In the genomic region with DNA sequence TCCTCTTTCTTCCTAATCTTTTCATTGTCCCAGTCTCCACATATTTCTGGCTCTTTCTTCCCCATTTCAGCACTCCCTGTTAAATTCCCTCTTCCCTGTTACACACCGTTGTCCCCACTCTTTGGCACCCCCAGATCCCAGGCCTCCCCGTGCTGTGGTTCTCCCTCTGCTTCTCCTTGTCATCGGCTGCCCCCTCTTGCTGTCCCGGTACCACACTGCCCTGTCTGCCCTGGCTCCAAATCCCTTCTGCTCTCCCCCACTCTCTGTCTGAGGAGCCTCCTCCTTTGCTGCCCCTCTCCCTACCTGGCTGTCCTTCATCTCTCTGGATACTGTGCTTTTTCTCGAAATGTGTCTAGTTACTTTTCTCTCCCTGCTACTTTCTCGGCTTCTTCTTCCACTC, we compare ENCODE assay signal across 1 cellular context.
TF ChIP-seq lines count a peak whose summit lies in the region.

No MANE protein-coding gene starts in this region.

TF ChIP-seq in GM23338, 12 proteins besides CTCF, POLR2A, EP300 and RAD21 (continued from another document):
- TF ChIP-seq, protein P1, sequence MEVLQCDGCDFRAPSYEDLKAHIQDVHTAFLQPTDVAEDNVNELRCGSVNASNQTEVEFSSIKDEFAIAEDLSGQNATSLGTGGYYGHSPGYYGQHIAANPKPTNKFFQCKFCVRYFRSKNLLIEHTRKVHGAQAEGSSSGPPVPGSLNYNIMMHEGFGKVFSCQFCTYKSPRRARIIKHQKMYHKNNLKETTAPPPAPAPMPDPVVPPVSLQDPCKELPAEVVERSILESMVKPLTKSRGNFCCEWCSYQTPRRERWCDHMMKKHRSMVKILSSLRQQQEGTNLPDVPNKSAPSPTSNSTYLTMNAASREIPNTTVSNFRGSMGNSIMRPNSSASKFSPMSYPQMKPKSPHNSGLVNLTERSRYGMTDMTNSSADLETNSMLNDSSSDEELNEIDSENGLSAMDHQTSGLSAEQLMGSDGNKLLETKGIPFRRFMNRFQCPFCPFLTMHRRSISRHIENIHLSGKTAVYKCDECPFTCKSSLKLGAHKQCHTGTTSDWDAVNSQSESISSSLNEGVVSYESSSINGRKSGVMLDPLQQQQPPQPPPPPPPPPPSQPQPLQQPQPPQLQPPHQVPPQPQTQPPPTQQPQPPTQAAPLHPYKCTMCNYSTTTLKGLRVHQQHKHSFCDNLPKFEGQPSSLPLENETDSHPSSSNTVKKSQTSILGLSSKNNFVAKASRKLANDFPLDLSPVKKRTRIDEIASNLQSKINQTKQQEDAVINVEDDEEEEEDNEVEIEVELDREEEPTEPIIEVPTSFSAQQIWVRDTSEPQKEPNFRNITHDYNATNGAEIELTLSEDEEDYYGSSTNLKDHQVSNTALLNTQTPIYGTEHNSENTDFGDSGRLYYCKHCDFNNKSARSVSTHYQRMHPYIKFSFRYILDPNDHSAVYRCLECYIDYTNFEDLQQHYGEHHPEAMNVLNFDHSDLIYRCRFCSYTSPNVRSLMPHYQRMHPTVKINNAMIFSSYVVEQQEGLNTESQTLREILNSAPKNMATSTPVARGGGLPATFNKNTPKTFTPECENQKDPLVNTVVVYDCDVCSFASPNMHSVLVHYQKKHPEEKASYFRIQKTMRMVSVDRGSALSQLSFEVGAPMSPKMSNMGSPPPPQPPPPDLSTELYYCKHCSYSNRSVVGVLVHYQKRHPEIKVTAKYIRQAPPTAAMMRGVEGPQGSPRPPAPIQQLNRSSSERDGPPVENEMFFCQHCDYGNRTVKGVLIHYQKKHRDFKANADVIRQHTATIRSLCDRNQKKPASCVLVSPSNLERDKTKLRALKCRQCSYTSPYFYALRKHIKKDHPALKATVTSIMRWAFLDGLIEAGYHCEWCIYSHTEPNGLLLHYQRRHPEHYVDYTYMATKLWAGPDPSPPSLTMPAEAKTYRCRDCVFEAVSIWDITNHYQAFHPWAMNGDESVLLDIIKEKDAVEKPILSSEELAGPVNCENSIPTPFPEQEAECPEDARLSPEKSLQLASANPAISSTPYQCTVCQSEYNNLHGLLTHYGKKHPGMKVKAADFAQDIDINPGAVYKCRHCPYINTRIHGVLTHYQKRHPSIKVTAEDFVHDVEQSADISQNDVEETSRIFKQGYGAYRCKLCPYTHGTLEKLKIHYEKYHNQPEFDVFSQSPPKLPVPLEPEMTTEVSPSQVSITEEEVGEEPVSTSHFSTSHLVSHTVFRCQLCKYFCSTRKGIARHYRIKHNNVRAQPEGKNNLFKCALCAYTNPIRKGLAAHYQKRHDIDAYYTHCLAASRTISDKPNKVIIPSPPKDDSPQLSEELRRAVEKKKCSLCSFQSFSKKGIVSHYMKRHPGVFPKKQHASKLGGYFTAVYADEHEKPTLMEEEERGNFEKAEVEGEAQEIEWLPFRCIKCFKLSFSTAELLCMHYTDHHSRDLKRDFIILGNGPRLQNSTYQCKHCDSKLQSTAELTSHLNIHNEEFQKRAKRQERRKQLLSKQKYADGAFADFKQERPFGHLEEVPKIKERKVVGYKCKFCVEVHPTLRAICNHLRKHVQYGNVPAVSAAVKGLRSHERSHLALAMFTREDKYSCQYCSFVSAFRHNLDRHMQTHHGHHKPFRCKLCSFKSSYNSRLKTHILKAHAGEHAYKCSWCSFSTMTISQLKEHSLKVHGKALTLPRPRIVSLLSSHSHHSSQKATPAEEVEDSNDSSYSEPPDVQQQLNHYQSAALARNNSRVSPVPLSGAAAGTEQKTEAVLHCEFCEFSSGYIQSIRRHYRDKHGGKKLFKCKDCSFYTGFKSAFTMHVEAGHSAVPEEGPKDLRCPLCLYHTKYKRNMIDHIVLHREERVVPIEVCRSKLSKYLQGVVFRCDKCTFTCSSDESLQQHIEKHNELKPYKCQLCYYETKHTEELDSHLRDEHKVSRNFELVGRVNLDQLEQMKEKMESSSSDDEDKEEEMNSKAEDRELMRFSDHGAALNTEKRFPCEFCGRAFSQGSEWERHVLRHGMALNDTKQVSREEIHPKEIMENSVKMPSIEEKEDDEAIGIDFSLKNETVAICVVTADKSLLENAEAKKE (CRISPR knock-in tag; IDR thresholded peaks at IDR 0.05) = no peak
- TF ChIP-seq, protein P2, sequence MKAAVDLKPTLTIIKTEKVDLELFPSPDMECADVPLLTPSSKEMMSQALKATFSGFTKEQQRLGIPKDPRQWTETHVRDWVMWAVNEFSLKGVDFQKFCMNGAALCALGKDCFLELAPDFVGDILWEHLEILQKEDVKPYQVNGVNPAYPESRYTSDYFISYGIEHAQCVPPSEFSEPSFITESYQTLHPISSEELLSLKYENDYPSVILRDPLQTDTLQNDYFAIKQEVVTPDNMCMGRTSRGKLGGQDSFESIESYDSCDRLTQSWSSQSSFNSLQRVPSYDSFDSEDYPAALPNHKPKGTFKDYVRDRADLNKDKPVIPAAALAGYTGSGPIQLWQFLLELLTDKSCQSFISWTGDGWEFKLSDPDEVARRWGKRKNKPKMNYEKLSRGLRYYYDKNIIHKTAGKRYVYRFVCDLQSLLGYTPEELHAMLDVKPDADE (IDR thresholded peaks at IDR 0.05) = no peak
- TF ChIP-seq ZNF114 (CRISPR knock-in tag; IDR thresholded peaks at IDR 0.05) (no peak), STAT1 (IDR thresholded peaks at IDR 0.05; ENCODE audit: unreplicated experiment) (no peak)
